9 cellular contexts compared by ENCODE assay signal in genomic region chr7:92763636-92764423, GRCh38.
DNase-seq lines count a peak whose midpoint lies in the region; ATAC-seq, FAIRE-seq and TF ChIP-seq lines count a peak whose summit lies in the region.
"Had no signal": no experiment of that assay in that cellular context is flagged by ENCODE, and none has a peak within 500 bp of the region (broad histone marks: within the 10 kb centered on the region; RNA-seq: fewer than 3 reads in every experiment).

No MANE protein-coding gene starts in this region.

- H3K27me3 ChIP-seq in endothelial cell of umbilical vein (ENCODE audit: control insufficient read depth in 2 of 2, insufficient read depth in 2 of 2, low read length in 2 of 2) (no peaks in the 10 kb centered on the region), small intestine (ENCODE audit: control insufficient read depth in 2 of 2, insufficient read depth in 2 of 2, low read length in 2 of 2) (no peaks in the 10 kb centered on the region), transverse colon (no peaks in the 10 kb centered on the region)

- H3K4me2 ChIP-seq in endothelial cell of umbilical vein (ENCODE audit: insufficient read depth, low read length): no peak overlapping the region

- H2AFZ ChIP-seq in endothelial cell of umbilical vein (ENCODE audit: low read depth, low read length): no peak overlapping the region

- H3K79me2 ChIP-seq in endothelial cell of umbilical vein (ENCODE audit: control insufficient read depth, insufficient read depth, low read length): no peaks in the 10 kb centered on the region

- H3K4me1 ChIP-seq in endothelial cell of umbilical vein (ENCODE audit: control insufficient read depth, extremely low read depth, insufficient read depth, low read length): peaks cover 17% of the 10 kb centered on the region
- H3K4me1 ChIP-seq in small intestine (ENCODE audit: control insufficient read depth in 2 of 2, insufficient read depth in 1 of 2, low read depth in 1 of 2, low read length in 1 of 2): peaks cover 5 to 15% of the 10 kb centered on the region in 2 donors
- peaks cover 0 to 33% (median 18%) of the 10 kb centered on the region in 4 donors for H3K4me1 ChIP-seq in transverse colon

- H3K9ac ChIP-seq in endothelial cell of umbilical vein (replicated peaks; ENCODE audit: extremely low read depth, insufficient read depth, low read length): no peak overlapping the region

- 71 to 82% (median 80%) methylated on average over 4 of the region's 4 CpGs for WGBS in small intestine, 3 donors
- WGBS in transverse colon (ENCODE audit: low coverage in 1 of 2), 2 donors: 84 to 100% methylated on average over 1 to 4 of the region's 4 CpGs

- no peak overlapping the region for H3K4me3 Mint-ChIP-seq in activated CD8-positive, alpha-beta T cell treated with anti-CD3 and anti-CD28 coated beads for 36 hours
- H3K4me3 Mint-ChIP-seq in activated CD8-positive, alpha-beta T cell treated with anti-CD3 and anti-CD28 coated beads, Interleukin-2, amount 10 ng/mL, durations not matched to agents 7 days and 5 days: no peak overlapping the region
- H3K4me3 Mint-ChIP-seq: CD4-positive, CD25-positive, alpha-beta regulatory T cell had no signal

- H3K27ac Mint-ChIP-seq in activated CD8-positive, alpha-beta T cell treated with anti-CD3 and anti-CD28 coated beads for 36 hours: no peak overlapping the region
- no peak overlapping the region for H3K27ac Mint-ChIP-seq in activated CD8-positive, alpha-beta T cell treated with anti-CD3 and anti-CD28 coated beads, Interleukin-2, amount 10 ng/mL, durations not matched to agents 7 days and 5 days
- H3K27ac Mint-ChIP-seq: CD4-positive, CD25-positive, alpha-beta regulatory T cell had no signal

- POLR2A ChIA-PET in activated CD8-positive, alpha-beta T cell treated with anti-CD3 and anti-CD28 coated beads for 36 hours (lab: Charles Lee): no interaction called here
- POLR2A ChIA-PET in activated CD8-positive, alpha-beta T cell treated with anti-CD3 and anti-CD28 coated beads, Interleukin-2, amount 10 ng/mL, durations not matched to agents 7 days and 5 days (lab: Charles Lee): no interaction called here
- POLR2A ChIA-PET in endothelial cell of umbilical vein (lab: Charles Lee): no interaction called here

- H3K36me3 ChIP-seq in endothelial cell of umbilical vein (ENCODE audit: control insufficient read depth in 2 of 2, extremely low read depth in 1 of 2, insufficient read depth in 2 of 2, low read length in 2 of 2) (no peaks in the 10 kb centered on the region), small intestine (ENCODE audit: control insufficient read depth in 2 of 2, insufficient read depth in 2 of 2, low read length in 2 of 2) (no peaks in the 10 kb centered on the region), transverse colon (no peaks in the 10 kb centered on the region)

- ATAC-seq in activated CD8-positive, alpha-beta T cell treated with anti-CD3 and anti-CD28 coated beads for 36 hours: peak; percentile 55
- ATAC-seq in activated CD8-positive, alpha-beta T cell treated with anti-CD3 and anti-CD28 coated beads, Interleukin-2, amount 10 ng/mL, durations not matched to agents 7 days and 5 days: no peak
- ATAC-seq in GM18502 (IDR thresholded peaks at IDR 0.05; ENCODE audit: poor library complexity, unreplicated experiment): no peak

- H3K9me3 Mint-ChIP-seq in activated CD8-positive, alpha-beta T cell treated with anti-CD3 and anti-CD28 coated beads for 36 hours: no peaks in the 10 kb centered on the region
- no peaks in the 10 kb centered on the region for H3K9me3 Mint-ChIP-seq in activated CD8-positive, alpha-beta T cell treated with anti-CD3 and anti-CD28 coated beads, Interleukin-2, amount 10 ng/mL, durations not matched to agents 7 days and 5 days (ENCODE audit: insufficient read depth)
- H3K9me3 Mint-ChIP-seq: CD4-positive, CD25-positive, alpha-beta regulatory T cell had no signal

- dilution Hi-C loops in endothelial cell of umbilical vein (cut with MboI; ENCODE audit: extremely low pct_ligation_motif_present, low sequenced_read_pairs): no loop called here

- TF ChIP-seq POLR2A in endothelial cell of umbilical vein (IDR thresholded peaks at IDR 0.05; ENCODE audit: low read depth, low read length): no peak
- no peak for TF ChIP-seq POLR2A in transverse colon (IDR thresholded peaks at IDR 0.05)

- H3K4me1 Mint-ChIP-seq in activated CD8-positive, alpha-beta T cell treated with anti-CD3 and anti-CD28 coated beads for 36 hours (ENCODE audit: low read depth): peaks cover 52% of the 10 kb centered on the region
- H3K4me1 Mint-ChIP-seq in activated CD8-positive, alpha-beta T cell treated with anti-CD3 and anti-CD28 coated beads, Interleukin-2, amount 10 ng/mL, durations not matched to agents 7 days and 5 days (ENCODE audit: low read depth): peaks cover 29% of the 10 kb centered on the region

- no TSS peak for BruUV-seq in endothelial cell of umbilical vein (replicated peaks; lab: Mats Ljungman, UMichigan)

- intact Hi-C loops in activated CD8-positive, alpha-beta T cell treated with anti-CD3 and anti-CD28 coated beads for 36 hours (cut with micrococcal nuclease): loop anchor here (2.0 kb wide), 1 partner anchor 71 kb away; no protein-coding TSS in a partner anchor
- intact Hi-C loops in endothelial cell of umbilical vein (cut with micrococcal nuclease): loop anchor here (2.0 kb wide), 1 partner anchor 17 kb away; no protein-coding TSS in a partner anchor
- intact Hi-C loops in transverse colon (cut with DNase I; ENCODE audit: low total_unique reads): loop anchor here (10.0 kb wide), 1 partner anchor 49 kb away; no protein-coding TSS in a partner anchor

- no peak overlapping the region for H3K4me3 ChIP-seq in endothelial cell of umbilical vein (replicated peaks in 1 of 3; ENCODE audit: insufficient read depth in 1 of 3, low read depth in 1 of 3, low read length in 3 of 3)
- H3K4me3 ChIP-seq in small intestine (ENCODE audit: low read depth in 1 of 2, low read length in 2 of 2): no peak overlapping the region
- H3K4me3 ChIP-seq in transverse colon: no peak overlapping the region

- in situ Hi-C loops in transverse colon (cut with MboI; ENCODE audit: low pct_ligation_motif_present in 1 of 4, low pct_unique_long_range_greater_than_20kb in 1 of 4, low sequenced_read_pairs in 3 of 4): no loop called here

- CTCF ChIA-PET in activated CD8-positive, alpha-beta T cell treated with anti-CD3 and anti-CD28 coated beads for 36 hours (lab: Charles Lee): no interaction called here
- CTCF ChIA-PET in activated CD8-positive, alpha-beta T cell treated with anti-CD3 and anti-CD28 coated beads, Interleukin-2, amount 10 ng/mL, durations not matched to agents 7 days and 5 days (lab: Charles Lee): no interaction called here
- CTCF ChIA-PET in endothelial cell of umbilical vein (lab: Charles Lee): no interaction called here

- no peak for DNase-seq in activated CD8-positive, alpha-beta T cell treated with anti-CD3 and anti-CD28 coated beads for 36 hours
- DNase-seq in activated CD8-positive, alpha-beta T cell treated with anti-CD3 and anti-CD28 coated beads, Interleukin-2, amount 10 ng/mL, durations not matched to agents 7 days and 5 days: no peak
- DNase-seq in NCI-H226 (peak; percentile 88), endothelial cell of umbilical vein (ENCODE audit: low read depth, low spot score) (peak; percentile 27), small intestine (peak; percentile 53), transverse colon (no peak), T-helper 9 cell (no peak)
- DNase-seq: CD4-positive, CD25-positive, alpha-beta regulatory T cell had no signal

- H3K27me3 Mint-ChIP-seq in activated CD8-positive, alpha-beta T cell treated with anti-CD3 and anti-CD28 coated beads for 36 hours: no peaks in the 10 kb centered on the region
- H3K27me3 Mint-ChIP-seq in activated CD8-positive, alpha-beta T cell treated with anti-CD3 and anti-CD28 coated beads, Interleukin-2, amount 10 ng/mL, durations not matched to agents 7 days and 5 days (ENCODE audit: low read depth): no peaks in the 10 kb centered on the region
- H3K27me3 Mint-ChIP-seq: CD4-positive, CD25-positive, alpha-beta regulatory T cell had no signal

- TF ChIP-seq EP300 in transverse colon (IDR thresholded peaks at IDR 0.05; ENCODE audit: low read depth): no peak

- FAIRE-seq in endothelial cell of umbilical vein (lab: Jason Lieb, UNC): peak; percentile 26
- FAIRE-seq in small intestine (lab: Jason Lieb, UNC): no peak

- H3K9me3 ChIP-seq in endothelial cell of umbilical vein (replicated peaks; ENCODE audit: control insufficient read depth, insufficient read depth, low read length) (no peaks in the 10 kb centered on the region), small intestine (ENCODE audit: control insufficient read depth, low read depth) (no peaks in the 10 kb centered on the region), transverse colon (no peaks in the 10 kb centered on the region)

- no peak for TF ChIP-seq CTCF in activated CD8-positive, alpha-beta T cell treated with anti-CD3 and anti-CD28 coated beads for 36 hours (IDR thresholded peaks at IDR 0.05)
- TF ChIP-seq CTCF in endothelial cell of umbilical vein (IDR thresholded peaks at IDR 0.05; ENCODE audit: extremely low read depth in 1 of 2, insufficient read depth in 1 of 2, low read depth in 1 of 2, low read length in 2 of 2) (no peak), transverse colon (IDR thresholded peaks at IDR 0.05) (no peak)

- no peaks in the 10 kb centered on the region for H3K9me1 ChIP-seq in endothelial cell of umbilical vein (replicated peaks; ENCODE audit: control insufficient read depth, extremely low read depth, insufficient read depth, low read length)

- H3K27ac ChIP-seq in endothelial cell of umbilical vein (ENCODE audit: insufficient read depth, low read depth, low read length): no peak overlapping the region
- H3K27ac ChIP-seq in small intestine (ENCODE audit: low read depth in 1 of 2, low read length in 1 of 2): no peak overlapping the region
- H3K27ac ChIP-seq in transverse colon: no peak overlapping the region

- no peaks in the 10 kb centered on the region for H4K20me1 ChIP-seq in endothelial cell of umbilical vein (replicated peaks; ENCODE audit: control insufficient read depth, extremely low read depth, insufficient read depth, low read length)

- peaks cover 56% of the 10 kb centered on the region for H3K36me3 Mint-ChIP-seq in activated CD8-positive, alpha-beta T cell treated with anti-CD3 and anti-CD28 coated beads for 36 hours (ENCODE audit: low read depth)
- H3K36me3 Mint-ChIP-seq in activated CD8-positive, alpha-beta T cell treated with anti-CD3 and anti-CD28 coated beads, Interleukin-2, amount 10 ng/mL, durations not matched to agents 7 days and 5 days (ENCODE audit: low read depth): peaks cover 66% of the 10 kb centered on the region

TF ChIP-seq in endothelial cell of umbilical vein, 7 proteins besides CTCF, POLR2A, EP300 and RAD21 (continues in another document):
- TF ChIP-seq MAX (IDR thresholded peaks at IDR 0.05; ENCODE audit: insufficient read depth, insufficient read length) (no peak), POLR2AphosphoS5 (IDR thresholded peaks at IDR 0.05; ENCODE audit: insufficient read depth, low read depth, low read length) (no peak), MYC (IDR thresholded peaks at IDR 0.05; ENCODE audit: low read depth, low read length) (no peak), FOS (IDR thresholded peaks at IDR 0.05; ENCODE audit: borderline replicate concordance, insufficient read depth, low read length) (no peak)

Comparison
In these comparisons a context has a peak if more than half of its experiments do, and no peak if none do; other contexts are left out.
1. DNase-seq: peak in NCI-H226 (single experiment), endothelial cell of umbilical vein (single experiment) and small intestine (single experiment); none in activated CD8-positive, alpha-beta T cell treated with anti-CD3 and anti-CD28 coated beads for 36 hours (single experiment), activated CD8-positive, alpha-beta T cell treated with anti-CD3 and anti-CD28 coated beads, Interleukin-2, amount 10 ng/mL, durations not matched to agents 7 days and 5 days (single experiment), transverse colon (single experiment) and T-helper 9 cell (single experiment).